In genomic region chrX:119237526-119238035, GRCh38 we compare ENCODE assay signal across 8 cellular contexts. TPM values are rescaled to one million over a fixed set of nuclear protein-coding genes. Genes with fewer than 3 reads are reported as not detected.
DNase-seq lines count a peak whose midpoint lies in the region; ATAC-seq, FAIRE-seq and TF ChIP-seq lines count a peak whose summit lies in the region.

No MANE protein-coding gene starts in this region.

- intact Hi-C loops in activated T-helper 2 cell treated with anti-CD3 and anti-CD28 coated beads, Interferon-gamma antibody, Interleukin-2, Interleukin-4, amounts not matched to agents 10 μg/mL and 5 μg/mL and 100 μg/mL, durations not matched to agents 14 hours and 24 hours and 36 hours (cut with micrococcal nuclease), result loop anchor here (5.0 kb wide), 1 partner anchor 455 kb away; the partner anchor contains the start of gene SEPTIN6
- intact Hi-C loops in kidney (cut with DNase I), result no loop called here

- peaks cover 46% of the 10 kb centered on the region for H3K4me1 Mint-ChIP-seq in activated CD4-positive, alpha-beta T cell treated with anti-CD3 and anti-CD28 coated beads, Interleukin-2, amount 10 ng/mL, durations not matched to agents 7 days and 5 days
- H3K4me1 Mint-ChIP-seq in activated T-helper 2 cell treated with anti-CD3 and anti-CD28 coated beads, Interferon-gamma antibody, Interleukin-2, Interleukin-4, amounts not matched to agents 10 μg/mL and 5 μg/mL and 100 μg/mL, durations not matched to agents 14 hours and 24 hours and 36 hours (ENCODE audit: low read depth), result peaks cover 15% of the 10 kb centered on the region

- H3K27me3 Mint-ChIP-seq in activated CD4-positive, alpha-beta T cell treated with anti-CD3 and anti-CD28 coated beads, Interleukin-2, amount 10 ng/mL, durations not matched to agents 7 days and 5 days, result peaks cover 19% of the 10 kb centered on the region
- H3K27me3 Mint-ChIP-seq in activated T-helper 2 cell treated with anti-CD3 and anti-CD28 coated beads, Interferon-gamma antibody, Interleukin-2, Interleukin-4, amounts not matched to agents 10 μg/mL and 5 μg/mL and 100 μg/mL, durations not matched to agents 14 hours and 24 hours and 36 hours (ENCODE audit: low read depth), result peaks cover 17% of the 10 kb centered on the region

- H3K4me3 ChIP-seq in kidney (ENCODE audit: low read length in 2 of 2) (peak overlapping the region; percentile 92), thymus (ENCODE audit: low read length) (peak overlapping the region; percentile 73)

- H3K36me3 ChIP-seq in kidney (ENCODE audit: control insufficient read depth in 1 of 2, insufficient read depth in 2 of 2, low read length in 2 of 2), result no peaks in the 10 kb centered on the region
- peaks cover 4% of the 10 kb centered on the region for H3K36me3 ChIP-seq in thymus (ENCODE audit: control insufficient read depth, insufficient read depth)

- no peaks in the 10 kb centered on the region for H3K9me3 ChIP-seq in kidney (ENCODE audit: control insufficient read depth in 1 of 2, low read length in 2 of 2)
- H3K9me3 ChIP-seq in thymus (ENCODE audit: control insufficient read depth), result no peaks in the 10 kb centered on the region

- no peak for FAIRE-seq in kidney (lab: Jason Lieb, UNC)

- H3K4me1 ChIP-seq in kidney (ENCODE audit: control insufficient read depth in 1 of 2, insufficient read depth in 1 of 2, low read depth in 1 of 2, low read length in 2 of 2) (peaks cover 7 to 11% of the 10 kb centered on the region in 2 donors), thymus (ENCODE audit: control insufficient read depth, insufficient read depth, low read length) (no peaks in the 10 kb centered on the region)

- no peaks in the 10 kb centered on the region for H3K27me3 ChIP-seq in thymus (ENCODE audit: control insufficient read depth, insufficient read depth)

- peak overlapping the region; percentile 81 for H3K4me3 Mint-ChIP-seq in activated CD4-positive, alpha-beta T cell treated with anti-CD3 and anti-CD28 coated beads, Interleukin-2, amount 10 ng/mL, durations not matched to agents 7 days and 5 days
- peak overlapping the region; percentile 90 for H3K4me3 Mint-ChIP-seq in activated T-helper 2 cell treated with anti-CD3 and anti-CD28 coated beads, Interferon-gamma antibody, Interleukin-2, Interleukin-4, amounts not matched to agents 10 μg/mL and 5 μg/mL and 100 μg/mL, durations not matched to agents 14 hours and 24 hours and 36 hours (ENCODE audit: low read depth)

- H3K9ac ChIP-seq in kidney (ENCODE audit: low read length in 2 of 2), result peak overlapping the region; percentile 37 to 85

- ATAC-seq in HG03108 (IDR thresholded peaks at IDR 0.05; ENCODE audit: unreplicated experiment) (no peak), HG02763 (IDR thresholded peaks at IDR 0.05; ENCODE audit: unreplicated experiment) (no peak)

- no peak overlapping the region for H3K27ac ChIP-seq in kidney (ENCODE audit: low read depth in 2 of 2, low read length in 2 of 2)
- no peak overlapping the region for H3K27ac ChIP-seq in thymus (ENCODE audit: low read depth)

- whole genome bisulfite sequencing in thymus, result 81% methylated on average over 7 of the region's 7 CpGs

- no peak for DNase-seq in activated CD4-positive, alpha-beta T cell treated with anti-CD3 and anti-CD28 coated beads, Interleukin-2, amount 10 ng/mL, durations not matched to agents 7 days and 5 days
- DNase-seq in activated CD4-positive, alpha-beta T cell treated with anti-CD3 and anti-CD28 coated beads, Interleukin-2, amount 50 U/mL, for 1 hour, result no peak
- no peak for DNase-seq in activated T-helper 2 cell treated with anti-CD3 and anti-CD28 coated beads, Interferon-gamma antibody, Interleukin-2, Interleukin-4, amounts not matched to agents 10 μg/mL and 5 μg/mL and 100 μg/mL, durations not matched to agents 14 hours and 24 hours and 36 hours (ENCODE audit: low spot score)
- DNase-seq in kidney, result no peak
- no peak for DNase-seq in dermis blood vessel endothelial cell

- CTCF ChIA-PET in activated CD4-positive, alpha-beta T cell treated with anti-CD3 and anti-CD28 coated beads, Interleukin-2, amount 10 ng/mL, durations not matched to agents 7 days and 5 days (lab: Charles Lee), result no interaction called here

- POLR2A ChIA-PET in activated CD4-positive, alpha-beta T cell treated with anti-CD3 and anti-CD28 coated beads, Interleukin-2, amount 10 ng/mL, durations not matched to agents 7 days and 5 days (lab: Charles Lee), result no interaction called here

- H3K27ac Mint-ChIP-seq in activated CD4-positive, alpha-beta T cell treated with anti-CD3 and anti-CD28 coated beads, Interleukin-2, amount 10 ng/mL, durations not matched to agents 7 days and 5 days, result peak overlapping the region; percentile 85
- H3K27ac Mint-ChIP-seq in activated T-helper 2 cell treated with anti-CD3 and anti-CD28 coated beads, Interferon-gamma antibody, Interleukin-2, Interleukin-4, amounts not matched to agents 10 μg/mL and 5 μg/mL and 100 μg/mL, durations not matched to agents 14 hours and 24 hours and 36 hours, result peak overlapping the region; percentile 77

- peaks cover 23% of the 10 kb centered on the region for H3K36me3 Mint-ChIP-seq in activated CD4-positive, alpha-beta T cell treated with anti-CD3 and anti-CD28 coated beads, Interleukin-2, amount 10 ng/mL, durations not matched to agents 7 days and 5 days (ENCODE audit: low read depth)
- peaks cover 26% of the 10 kb centered on the region for H3K36me3 Mint-ChIP-seq in activated T-helper 2 cell treated with anti-CD3 and anti-CD28 coated beads, Interferon-gamma antibody, Interleukin-2, Interleukin-4, amounts not matched to agents 10 μg/mL and 5 μg/mL and 100 μg/mL, durations not matched to agents 14 hours and 24 hours and 36 hours (ENCODE audit: low read depth)

- H3K9me3 Mint-ChIP-seq in activated CD4-positive, alpha-beta T cell treated with anti-CD3 and anti-CD28 coated beads, Interleukin-2, amount 10 ng/mL, durations not matched to agents 7 days and 5 days, result no peaks in the 10 kb centered on the region
- no peaks in the 10 kb centered on the region for H3K9me3 Mint-ChIP-seq in activated T-helper 2 cell treated with anti-CD3 and anti-CD28 coated beads, Interferon-gamma antibody, Interleukin-2, Interleukin-4, amounts not matched to agents 10 μg/mL and 5 μg/mL and 100 μg/mL, durations not matched to agents 14 hours and 24 hours and 36 hours

- no peak for TF ChIP-seq CTCF in kidney (IDR thresholded peaks at IDR 0.05; ENCODE audit: borderline replicate concordance, extremely low read depth, insufficient read depth)

RNA-seq across cellular contexts. Expression of gene PGRMC1, which starts 1.5 kb away (rescaled TPM):
- 10 to 100 TPM; 29.8 to 30.1 TPM for total RNA-seq in activated CD4-positive, alpha-beta T cell treated with anti-CD3 and anti-CD28 coated beads, Interleukin-2, amount 10 ng/mL, durations not matched to agents 7 days and 5 days
- 45.2 and 46.0 TPM in 2 replicates for total RNA-seq in activated T-helper 2 cell treated with anti-CD3 and anti-CD28 coated beads, Interferon-gamma antibody, Interleukin-2, Interleukin-4, amounts not matched to agents 10 μg/mL and 5 μg/mL and 100 μg/mL, durations not matched to agents 14 hours and 24 hours and 36 hours
- total RNA-seq in kidney, result 118 TPM
- 181 TPM for polyA plus RNA-seq in kidney (ENCODE audit: insufficient read depth, low read depth, low replicate concordance)
- 65.4 TPM for polyA plus RNA-seq in thymus
- 105 and 139 TPM in 2 replicates for total RNA-seq in dermis blood vessel endothelial cell
